2 cellular contexts compared by ENCODE assay signal in the genomic region with DNA sequence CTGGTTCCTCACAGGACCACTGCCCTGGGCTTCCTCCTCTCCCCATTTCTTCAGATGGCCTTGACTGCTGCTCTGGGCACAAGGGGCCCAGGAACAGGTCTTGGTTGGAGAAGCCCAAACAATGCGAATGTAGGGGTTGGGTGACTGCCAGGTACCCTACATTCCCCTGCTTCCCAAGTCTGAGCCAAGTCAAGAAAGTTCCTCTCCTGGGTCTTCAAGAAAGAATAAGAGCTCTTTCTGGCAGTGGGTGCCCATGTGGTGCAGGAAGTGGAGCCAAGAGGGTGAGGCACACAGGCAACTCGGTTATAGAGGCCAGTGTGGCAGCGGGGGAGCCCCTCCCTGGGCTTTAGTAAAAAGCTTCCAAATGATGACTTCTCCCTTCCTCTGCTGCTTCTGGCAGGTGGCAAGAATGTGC.
TF ChIP-seq lines count a peak whose summit lies in the region.

No MANE protein-coding gene starts in this region.

TF ChIP-seq in Ishikawa, 13 proteins besides CTCF, POLR2A, EP300 and RAD21:
- TF ChIP-seq CEBPB (IDR thresholded peaks at IDR 0.05): peak; percentile 72
- TF ChIP-seq, protein P1, sequence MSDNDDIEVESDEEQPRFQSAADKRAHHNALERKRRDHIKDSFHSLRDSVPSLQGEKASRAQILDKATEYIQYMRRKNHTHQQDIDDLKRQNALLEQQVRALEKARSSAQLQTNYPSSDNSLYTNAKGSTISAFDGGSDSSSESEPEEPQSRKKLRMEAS (IDR thresholded peaks at IDR 0.05): peak; percentile 85; the same call in 1 of the 2 replicates
- TF ChIP-seq EGR1 (IDR thresholded peaks at IDR 0.05): no peak
- TF ChIP-seq TEAD4 (IDR thresholded peaks at IDR 0.05): peak; percentile 91
- peak; percentile 98 for TF ChIP-seq NFIC (IDR thresholded peaks at IDR 0.05)
- TF ChIP-seq, protein P2, sequence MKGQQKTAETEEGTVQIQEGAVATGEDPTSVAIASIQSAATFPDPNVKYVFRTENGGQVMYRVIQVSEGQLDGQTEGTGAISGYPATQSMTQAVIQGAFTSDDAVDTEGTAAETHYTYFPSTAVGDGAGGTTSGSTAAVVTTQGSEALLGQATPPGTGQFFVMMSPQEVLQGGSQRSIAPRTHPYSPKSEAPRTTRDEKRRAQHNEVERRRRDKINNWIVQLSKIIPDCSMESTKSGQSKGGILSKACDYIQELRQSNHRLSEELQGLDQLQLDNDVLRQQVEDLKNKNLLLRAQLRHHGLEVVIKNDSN (IDR thresholded peaks at IDR 0.05): peak; percentile 65
- TF ChIP-seq CREB1 (IDR thresholded peaks at IDR 0.05; ENCODE audit: low read depth): no peak
- TF ChIP-seq REST (IDR thresholded peaks at IDR 0.05; ENCODE audit: low read depth): no peak
- TF ChIP-seq TAF1 (IDR thresholded peaks at IDR 0.05; ENCODE audit: low read depth): peak; percentile 35; the same call in 1 of the 2 replicates
- TF ChIP-seq TCF12 (IDR thresholded peaks at IDR 0.05; ENCODE audit: low read depth): peak; percentile 94
- TF ChIP-seq FOXM1 (IDR thresholded peaks at IDR 0.05; ENCODE audit: borderline replicate concordance, low read depth): peak; percentile 89
- peak; percentile 86; the same call in 1 of the 2 replicates for TF ChIP-seq ZBTB7A (IDR thresholded peaks at IDR 0.05; ENCODE audit: low read depth)
- peak; percentile 32; the same call in 1 of the 2 replicates for TF ChIP-seq YY1 (IDR thresholded peaks at IDR 0.05; ENCODE audit: low read depth)
TF ChIP-seq in Ishikawa: peak in this region for 10.

TF ChIP-seq in H1, 55 proteins besides CTCF, POLR2A, EP300 and RAD21:
- TF ChIP-seq YY1 (IDR thresholded peaks at IDR 0.05; ENCODE audit: low read depth, low read length): no peak
- no peak for TF ChIP-seq CHD2 (IDR thresholded peaks at IDR 0.05; ENCODE audit: low read length)
- no peak for TF ChIP-seq FOSL1 (IDR thresholded peaks at IDR 0.05; ENCODE audit: insufficient read depth, low read depth, low read length)
- no peak for TF ChIP-seq KDM4A (IDR thresholded peaks at IDR 0.05; ENCODE audit: low read depth, low read length, severe bottlenecking)
- TF ChIP-seq CBX8 (IDR thresholded peaks at IDR 0.05; ENCODE audit: borderline replicate concordance, low read depth, low read length): no peak
- TF ChIP-seq CBX5 (IDR thresholded peaks at IDR 0.05; ENCODE audit: low read depth, low read length): no peak
- no peak for TF ChIP-seq SIX5 (IDR thresholded peaks at IDR 0.05; ENCODE audit: low read depth, low read length)
- TF ChIP-seq MAFK (IDR thresholded peaks at IDR 0.05; ENCODE audit: low read depth, low read length): no peak
- TF ChIP-seq JUN (IDR thresholded peaks at IDR 0.05; ENCODE audit: low read depth, low read length): no peak
- no peak for TF ChIP-seq RNF2 (IDR thresholded peaks at IDR 0.05; ENCODE audit: borderline replicate concordance, low read depth, low read length, missing control alignments, poor library complexity, severe bottlenecking)
- no peak for TF ChIP-seq SP2 (IDR thresholded peaks at IDR 0.05; ENCODE audit: low read length)
- no peak for TF ChIP-seq NANOG (IDR thresholded peaks at IDR 0.05; ENCODE audit: insufficient read depth, low read depth, low read length, poor library complexity, severe bottlenecking)
- TF ChIP-seq CREB1 (IDR thresholded peaks at IDR 0.05): no peak
- no peak for TF ChIP-seq JUND (IDR thresholded peaks at IDR 0.05; ENCODE audit: low read length)
- no peak for TF ChIP-seq EZH2 (IDR thresholded peaks at IDR 0.05; ENCODE audit: low read depth, low read length, severe bottlenecking)
- TF ChIP-seq ZNF274 (IDR thresholded peaks at IDR 0.05; ENCODE audit: borderline replicate concordance, extremely low read depth, low read length): no peak
- no peak for TF ChIP-seq CHD1 (IDR thresholded peaks at IDR 0.05; ENCODE audit: low read depth, low read length)
- no peak for TF ChIP-seq SP1 (IDR thresholded peaks at IDR 0.05; ENCODE audit: low read depth, low read length)
- TF ChIP-seq KDM1A (IDR thresholded peaks at IDR 0.05; ENCODE audit: borderline replicate concordance, low read length): no peak
